Comparison of ENCODE assay signal across 1 cellular context in the genomic region with DNA sequence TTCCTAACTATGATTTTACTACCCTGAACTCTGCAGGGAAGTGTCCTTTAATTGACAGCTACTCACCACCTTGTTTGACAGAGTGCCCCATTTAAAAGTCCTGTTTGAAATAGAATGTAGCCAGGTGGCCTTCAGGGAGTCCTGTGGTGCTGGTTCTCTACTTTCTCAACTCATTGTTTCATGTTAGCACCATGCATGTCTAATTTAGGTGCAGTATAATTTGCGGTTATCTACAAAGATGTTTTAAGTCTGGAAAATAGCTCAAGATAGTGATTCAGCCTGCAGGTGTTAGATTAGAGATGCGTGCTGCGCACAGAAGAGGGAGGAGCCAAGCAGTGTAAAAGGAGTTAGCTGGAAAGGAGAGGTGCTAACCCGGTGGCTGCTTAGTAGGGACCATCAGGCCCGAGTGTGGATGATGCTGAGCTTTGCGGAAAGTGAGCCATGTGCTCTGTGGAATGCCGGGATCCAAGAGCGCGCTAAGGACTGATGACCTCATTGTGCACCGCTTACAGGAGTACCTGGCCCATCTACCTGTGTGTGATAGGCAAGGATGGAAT.
A peak's percentile ranks its signal among the peaks of the same experiment; 100 is the strongest.
TF ChIP-seq lines count a peak whose summit lies in the region.

No MANE protein-coding gene starts in this region.

TF ChIP-seq in HepG2, 621 proteins besides CTCF, POLR2A, EP300 and RAD21 (continued from another document):
- TF ChIP-seq, protein P1, sequence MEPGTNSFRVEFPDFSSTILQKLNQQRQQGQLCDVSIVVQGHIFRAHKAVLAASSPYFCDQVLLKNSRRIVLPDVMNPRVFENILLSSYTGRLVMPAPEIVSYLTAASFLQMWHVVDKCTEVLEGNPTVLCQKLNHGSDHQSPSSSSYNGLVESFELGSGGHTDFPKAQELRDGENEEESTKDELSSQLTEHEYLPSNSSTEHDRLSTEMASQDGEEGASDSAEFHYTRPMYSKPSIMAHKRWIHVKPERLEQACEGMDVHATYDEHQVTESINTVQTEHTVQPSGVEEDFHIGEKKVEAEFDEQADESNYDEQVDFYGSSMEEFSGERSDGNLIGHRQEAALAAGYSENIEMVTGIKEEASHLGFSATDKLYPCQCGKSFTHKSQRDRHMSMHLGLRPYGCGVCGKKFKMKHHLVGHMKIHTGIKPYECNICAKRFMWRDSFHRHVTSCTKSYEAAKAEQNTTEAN (CRISPR knock-in tag; conservative IDR thresholded peaks at IDR 0.05): no peak
- TF ChIP-seq CEBPB (IDR thresholded peaks at IDR 0.05; ENCODE audit: borderline replicate concordance, low read depth, low read length) (no peak), ZNF501 (CRISPR knock-in tag; IDR thresholded peaks at IDR 0.05) (no peak), KDM5A (IDR thresholded peaks at IDR 0.05; ENCODE audit: borderline replicate concordance, low read length) (0 out of 2 replicates have a peak, but pooled peaks have one; percentile 12), ZNF569 (CRISPR knock-in tag; IDR thresholded peaks at IDR 0.05; ENCODE audit: borderline replicate concordance) (no peak), TRIM24 (CRISPR knock-in tag; IDR thresholded peaks at IDR 0.05) (no peak), ZNF552 (CRISPR knock-in tag; IDR thresholded peaks at IDR 0.05; ENCODE audit: borderline replicate concordance) (no peak), KDM1A (CRISPR knock-in tag; IDR thresholded peaks at IDR 0.05) (no peak), ATF7 (IDR thresholded peaks at IDR 0.05) (peak; percentile 24; the same call in 1 of the 2 replicates), ATF7 (CRISPR knock-in tag; IDR thresholded peaks at IDR 0.05) (no peak), ZNF296 (CRISPR knock-in tag; conservative IDR thresholded peaks at IDR 0.05) (no peak), BCL6 (CRISPR knock-in tag; IDR thresholded peaks at IDR 0.05) (no peak), SALL2 (CRISPR knock-in tag; IDR thresholded peaks at IDR 0.05) (no peak), MEIS1 (CRISPR knock-in tag; IDR thresholded peaks at IDR 0.05; ENCODE audit: borderline replicate concordance) (0 out of 2 replicates have a peak, but pooled peaks have one; percentile 36), SPEN (CRISPR knock-in tag; IDR thresholded peaks at IDR 0.05; ENCODE audit: low read depth) (no peak), TOPORS (CRISPR knock-in tag; IDR thresholded peaks at IDR 0.05) (no peak), ZNF713 (CRISPR knock-in tag; IDR thresholded peaks at IDR 0.05) (no peak), ZSCAN20 (CRISPR knock-in tag; IDR thresholded peaks at IDR 0.05; ENCODE audit: borderline replicate concordance) (no peak), ZMYM3 (CRISPR knock-in tag; IDR thresholded peaks at IDR 0.05) (no peak)
- TF ChIP-seq, protein P2, sequence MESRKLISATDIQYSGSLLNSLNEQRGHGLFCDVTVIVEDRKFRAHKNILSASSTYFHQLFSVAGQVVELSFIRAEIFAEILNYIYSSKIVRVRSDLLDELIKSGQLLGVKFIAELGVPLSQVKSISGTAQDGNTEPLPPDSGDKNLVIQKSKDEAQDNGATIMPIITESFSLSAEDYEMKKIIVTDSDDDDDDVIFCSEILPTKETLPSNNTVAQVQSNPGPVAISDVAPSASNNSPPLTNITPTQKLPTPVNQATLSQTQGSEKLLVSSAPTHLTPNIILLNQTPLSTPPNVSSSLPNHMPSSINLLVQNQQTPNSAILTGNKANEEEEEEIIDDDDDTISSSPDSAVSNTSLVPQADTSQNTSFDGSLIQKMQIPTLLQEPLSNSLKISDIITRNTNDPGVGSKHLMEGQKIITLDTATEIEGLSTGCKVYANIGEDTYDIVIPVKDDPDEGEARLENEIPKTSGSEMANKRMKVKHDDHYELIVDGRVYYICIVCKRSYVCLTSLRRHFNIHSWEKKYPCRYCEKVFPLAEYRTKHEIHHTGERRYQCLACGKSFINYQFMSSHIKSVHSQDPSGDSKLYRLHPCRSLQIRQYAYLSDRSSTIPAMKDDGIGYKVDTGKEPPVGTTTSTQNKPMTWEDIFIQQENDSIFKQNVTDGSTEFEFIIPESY (CRISPR knock-in tag; IDR thresholded peaks at IDR 0.05): peak; percentile 60; the same call in 1 of the 2 replicates
- TF ChIP-seq, protein P3, sequence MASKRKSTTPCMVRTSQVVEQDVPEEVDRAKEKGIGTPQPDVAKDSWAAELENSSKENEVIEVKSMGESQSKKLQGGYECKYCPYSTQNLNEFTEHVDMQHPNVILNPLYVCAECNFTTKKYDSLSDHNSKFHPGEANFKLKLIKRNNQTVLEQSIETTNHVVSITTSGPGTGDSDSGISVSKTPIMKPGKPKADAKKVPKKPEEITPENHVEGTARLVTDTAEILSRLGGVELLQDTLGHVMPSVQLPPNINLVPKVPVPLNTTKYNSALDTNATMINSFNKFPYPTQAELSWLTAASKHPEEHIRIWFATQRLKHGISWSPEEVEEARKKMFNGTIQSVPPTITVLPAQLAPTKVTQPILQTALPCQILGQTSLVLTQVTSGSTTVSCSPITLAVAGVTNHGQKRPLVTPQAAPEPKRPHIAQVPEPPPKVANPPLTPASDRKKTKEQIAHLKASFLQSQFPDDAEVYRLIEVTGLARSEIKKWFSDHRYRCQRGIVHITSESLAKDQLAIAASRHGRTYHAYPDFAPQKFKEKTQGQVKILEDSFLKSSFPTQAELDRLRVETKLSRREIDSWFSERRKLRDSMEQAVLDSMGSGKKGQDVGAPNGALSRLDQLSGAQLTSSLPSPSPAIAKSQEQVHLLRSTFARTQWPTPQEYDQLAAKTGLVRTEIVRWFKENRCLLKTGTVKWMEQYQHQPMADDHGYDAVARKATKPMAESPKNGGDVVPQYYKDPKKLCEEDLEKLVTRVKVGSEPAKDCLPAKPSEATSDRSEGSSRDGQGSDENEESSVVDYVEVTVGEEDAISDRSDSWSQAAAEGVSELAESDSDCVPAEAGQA (IDR thresholded peaks at IDR 0.05; ENCODE audit: low read depth): no peak
- TF ChIP-seq, protein P3 (CRISPR knock-in tag; IDR thresholded peaks at IDR 0.05; ENCODE audit: borderline replicate concordance): no peak
